1 cellular context compared by ENCODE assay signal in the genomic region with DNA sequence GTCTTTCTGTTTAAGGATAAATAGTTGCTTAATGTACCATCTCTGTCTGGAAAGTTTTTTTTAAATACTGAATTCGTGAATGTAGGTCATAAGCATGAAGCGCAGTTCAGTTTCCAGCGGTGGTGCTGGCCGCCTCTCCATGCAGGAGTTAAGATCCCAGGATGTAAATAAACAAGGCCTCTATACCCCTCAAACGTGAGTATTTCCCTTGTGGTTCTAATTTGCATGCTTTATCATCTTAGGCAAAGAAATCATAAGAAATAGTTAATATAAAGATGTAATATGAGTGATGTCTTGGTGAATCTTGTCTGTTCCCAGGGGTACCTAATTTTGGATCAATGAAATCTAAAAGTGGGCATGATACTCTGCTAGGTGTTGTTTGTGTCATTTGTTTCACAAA.
TF ChIP-seq lines count a peak whose summit lies in the region.

No MANE protein-coding gene starts in this region.

TF ChIP-seq in K562, 482 proteins besides CTCF, POLR2A, EP300 and RAD21:
- TF ChIP-seq POU5F1 (IDR thresholded peaks at IDR 0.05; ENCODE audit: borderline replicate concordance, low read depth, low read length, partially characterized antibody) = no peak
- TF ChIP-seq, protein P1, sequence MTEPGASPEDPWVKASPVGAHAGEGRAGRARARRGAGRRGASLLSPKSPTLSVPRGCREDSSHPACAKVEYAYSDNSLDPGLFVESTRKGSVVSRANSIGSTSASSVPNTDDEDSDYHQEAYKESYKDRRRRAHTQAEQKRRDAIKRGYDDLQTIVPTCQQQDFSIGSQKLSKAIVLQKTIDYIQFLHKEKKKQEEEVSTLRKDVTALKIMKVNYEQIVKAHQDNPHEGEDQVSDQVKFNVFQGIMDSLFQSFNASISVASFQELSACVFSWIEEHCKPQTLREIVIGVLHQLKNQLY (CRISPR knock-in tag; conservative IDR thresholded peaks at IDR 0.05) = no peak
- TF ChIP-seq ZNF253 (CRISPR knock-in tag; conservative IDR thresholded peaks at IDR 0.05) = no peak
- TF ChIP-seq KDM1A (IDR thresholded peaks at IDR 0.05) = no peak
- TF ChIP-seq KDM2B (CRISPR knock-in tag; IDR thresholded peaks at IDR 0.05) = no peak
- TF ChIP-seq HDAC8 (tag; IDR thresholded peaks at IDR 0.05) = no peak
- peak; percentile 59 to 63; a peak in 2 of 4 replicates for TF ChIP-seq FOXK2 (conservative IDR thresholded peaks at IDR 0.05 in 1 of 2, IDR thresholded peaks at IDR 0.05 in 1 of 2; ENCODE audit: low read depth in 2 of 2)
- peak; percentile 27 for TF ChIP-seq RBBP5 (IDR thresholded peaks at IDR 0.05; ENCODE audit: borderline replicate concordance, insufficient read depth, low read length, poor library complexity, severe bottlenecking)
- TF ChIP-seq ZFX (CRISPR knock-in tag; IDR thresholded peaks at IDR 0.05) = peak; percentile 40; the same call in 1 of the 2 replicates
